1 cellular context compared by ENCODE assay signal in the genomic region with DNA sequence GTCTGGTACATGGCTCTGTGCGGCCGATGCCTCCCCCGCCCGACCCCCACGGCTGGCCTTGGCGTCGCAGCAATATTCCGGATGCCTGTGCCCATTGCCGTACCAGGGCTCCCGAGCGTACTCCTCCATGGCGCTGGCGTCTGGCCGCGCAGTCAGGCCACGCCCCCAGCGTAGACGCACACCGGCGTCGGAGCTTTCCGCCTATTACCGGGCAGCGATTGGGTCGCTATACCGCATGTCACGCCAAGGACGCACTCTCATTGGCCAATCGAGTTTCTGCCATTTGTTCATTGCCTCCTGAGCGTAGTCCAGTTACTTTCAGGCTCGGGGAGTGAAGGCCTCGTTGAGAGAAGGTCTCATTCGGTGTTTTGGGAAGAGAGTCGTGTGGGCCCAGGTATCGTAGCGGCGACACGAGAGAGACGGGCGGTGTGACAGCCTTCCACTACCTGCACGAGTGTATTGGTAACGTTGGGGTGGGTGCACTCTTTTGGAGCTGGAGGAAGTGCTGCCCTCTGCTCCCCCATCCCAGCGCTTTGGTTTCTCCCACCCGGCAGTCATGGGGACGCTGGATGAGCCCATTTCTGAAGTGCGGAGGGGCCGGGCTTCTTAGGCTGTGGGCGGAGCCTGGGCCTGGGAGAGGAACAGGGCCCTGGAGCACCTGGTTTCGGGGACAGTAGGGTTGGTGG.
TF ChIP-seq lines count a peak whose summit lies in the region.

A gene with protein sequence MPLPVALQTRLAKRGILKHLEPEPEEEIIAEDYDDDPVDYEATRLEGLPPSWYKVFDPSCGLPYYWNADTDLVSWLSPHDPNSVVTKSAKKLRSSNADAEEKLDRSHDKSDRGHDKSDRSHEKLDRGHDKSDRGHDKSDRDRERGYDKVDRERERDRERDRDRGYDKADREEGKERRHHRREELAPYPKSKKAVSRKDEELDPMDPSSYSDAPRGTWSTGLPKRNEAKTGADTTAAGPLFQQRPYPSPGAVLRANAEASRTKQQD (plus strand): TSS at position 310 of the 686 bp plus-strand sequence. CDS start 580 bp downstream, outside the sequence.
A gene (minus strand): TSS at position 148 of the 686 bp plus-strand sequence. CDS start 19 bp downstream, at position 129.

TF ChIP-seq in GM12878, 131 proteins besides CTCF, POLR2A, EP300 and RAD21 (continued from another document and continues in another):
- TF ChIP-seq, protein P1, sequence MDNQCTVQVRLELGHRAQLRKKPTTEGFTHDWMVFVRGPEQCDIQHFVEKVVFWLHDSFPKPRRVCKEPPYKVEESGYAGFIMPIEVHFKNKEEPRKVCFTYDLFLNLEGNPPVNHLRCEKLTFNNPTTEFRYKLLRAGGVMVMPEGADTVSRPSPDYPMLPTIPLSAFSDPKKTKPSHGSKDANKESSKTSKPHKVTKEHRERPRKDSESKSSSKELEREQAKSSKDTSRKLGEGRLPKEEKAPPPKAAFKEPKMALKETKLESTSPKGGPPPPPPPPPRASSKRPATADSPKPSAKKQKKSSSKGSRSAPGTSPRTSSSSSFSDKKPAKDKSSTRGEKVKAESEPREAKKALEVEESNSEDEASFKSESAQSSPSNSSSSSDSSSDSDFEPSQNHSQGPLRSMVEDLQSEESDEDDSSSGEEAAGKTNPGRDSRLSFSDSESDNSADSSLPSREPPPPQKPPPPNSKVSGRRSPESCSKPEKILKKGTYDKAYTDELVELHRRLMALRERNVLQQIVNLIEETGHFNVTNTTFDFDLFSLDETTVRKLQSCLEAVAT (IDR thresholded peaks at IDR 0.05): 0 out of 2 replicates have a peak, but pooled peaks have one; percentile 64
- 0 out of 2 replicates have a peak, but pooled peaks have one; percentile 31 for TF ChIP-seq ZNF207 (IDR thresholded peaks at IDR 0.05; ENCODE audit: borderline replicate concordance)
- TF ChIP-seq ZBED1 (IDR thresholded peaks at IDR 0.05; ENCODE audit: borderline replicate concordance): 0 out of 2 replicates have a peak, but pooled peaks have one; percentile 46
- TF ChIP-seq SRF (IDR thresholded peaks at IDR 0.05; ENCODE audit: low read depth in 2 of 2, low read length in 2 of 2): peak in 1 of 2 experiments; percentile 73; a peak in 1 of 4 replicates
- peak; percentile 42 for TF ChIP-seq SMAD1 (IDR thresholded peaks at IDR 0.05; ENCODE audit: low read depth, partially characterized antibody)
- TF ChIP-seq POLR2AphosphoS5 (IDR thresholded peaks at IDR 0.05; ENCODE audit: low read length): peak; percentile 92
- TF ChIP-seq SP1 (IDR thresholded peaks at IDR 0.05; ENCODE audit: low read depth, low read length): peak; percentile 82
- TF ChIP-seq RELA (IDR thresholded peaks at IDR 0.05; ENCODE audit: borderline replicate concordance, partially characterized antibody): no peak
- TF ChIP-seq SREBF1 (IDR thresholded peaks at IDR 0.05; ENCODE audit: low read length): peak; percentile 89
- TF ChIP-seq, protein P2, sequence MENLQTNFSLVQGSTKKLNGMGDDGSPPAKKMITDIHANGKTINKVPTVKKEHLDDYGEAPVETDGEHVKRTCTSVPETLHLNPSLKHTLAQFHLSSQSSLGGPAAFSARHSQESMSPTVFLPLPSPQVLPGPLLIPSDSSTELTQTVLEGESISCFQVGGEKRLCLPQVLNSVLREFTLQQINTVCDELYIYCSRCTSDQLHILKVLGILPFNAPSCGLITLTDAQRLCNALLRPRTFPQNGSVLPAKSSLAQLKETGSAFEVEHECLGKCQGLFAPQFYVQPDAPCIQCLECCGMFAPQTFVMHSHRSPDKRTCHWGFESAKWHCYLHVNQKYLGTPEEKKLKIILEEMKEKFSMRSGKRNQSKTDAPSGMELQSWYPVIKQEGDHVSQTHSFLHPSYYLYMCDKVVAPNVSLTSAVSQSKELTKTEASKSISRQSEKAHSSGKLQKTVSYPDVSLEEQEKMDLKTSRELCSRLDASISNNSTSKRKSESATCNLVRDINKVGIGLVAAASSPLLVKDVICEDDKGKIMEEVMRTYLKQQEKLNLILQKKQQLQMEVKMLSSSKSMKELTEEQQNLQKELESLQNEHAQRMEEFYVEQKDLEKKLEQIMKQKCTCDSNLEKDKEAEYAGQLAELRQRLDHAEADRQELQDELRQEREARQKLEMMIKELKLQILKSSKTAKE (IDR thresholded peaks at IDR 0.05; ENCODE audit: low read depth, poor library complexity, severe bottlenecking): peak; percentile 61
- no peak for TF ChIP-seq IRF4 (IDR thresholded peaks at IDR 0.05; ENCODE audit: low read depth, low read length)
- peak; percentile 41; the same call in 1 of the 2 replicates for TF ChIP-seq IKZF1 (conservative IDR thresholded peaks at IDR 0.05)
- peak; percentile 98 for TF ChIP-seq KLF5 (IDR thresholded peaks at IDR 0.05; ENCODE audit: partially characterized antibody)
- 0 out of 2 replicates have a peak, but pooled peaks have one; percentile 8 for TF ChIP-seq RCOR1 (conservative IDR thresholded peaks at IDR 0.05; ENCODE audit: low read depth, low read length)
- peak; percentile 84; the same call in 1 of the 2 replicates for TF ChIP-seq PML (IDR thresholded peaks at IDR 0.05; ENCODE audit: low read length)
- peak; percentile 96 for TF ChIP-seq FOXK2 (IDR thresholded peaks at IDR 0.05)
- TF ChIP-seq, protein P3, sequence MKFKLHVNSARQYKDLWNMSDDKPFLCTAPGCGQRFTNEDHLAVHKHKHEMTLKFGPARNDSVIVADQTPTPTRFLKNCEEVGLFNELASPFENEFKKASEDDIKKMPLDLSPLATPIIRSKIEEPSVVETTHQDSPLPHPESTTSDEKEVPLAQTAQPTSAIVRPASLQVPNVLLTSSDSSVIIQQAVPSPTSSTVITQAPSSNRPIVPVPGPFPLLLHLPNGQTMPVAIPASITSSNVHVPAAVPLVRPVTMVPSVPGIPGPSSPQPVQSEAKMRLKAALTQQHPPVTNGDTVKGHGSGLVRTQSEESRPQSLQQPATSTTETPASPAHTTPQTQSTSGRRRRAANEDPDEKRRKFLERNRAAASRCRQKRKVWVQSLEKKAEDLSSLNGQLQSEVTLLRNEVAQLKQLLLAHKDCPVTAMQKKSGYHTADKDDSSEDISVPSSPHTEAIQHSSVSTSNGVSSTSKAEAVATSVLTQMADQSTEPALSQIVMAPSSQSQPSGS (IDR thresholded peaks at IDR 0.05; ENCODE audit: low read length): no peak
- peak; percentile 29; the same call in 1 of the 2 replicates for TF ChIP-seq SPI1 (IDR thresholded peaks at IDR 0.05; ENCODE audit: borderline replicate concordance, insufficient read depth, low read depth, low read length)
- peak; percentile 95 for TF ChIP-seq JUND (IDR thresholded peaks at IDR 0.05; ENCODE audit: low read depth, low read length)
- TF ChIP-seq POU2F2 (IDR thresholded peaks at IDR 0.05; ENCODE audit: borderline replicate concordance, low read depth, low read length): 0 out of 3 replicates have a peak, but pooled peaks have one; percentile 7
- peak; percentile 21; the same call in 1 of the 2 replicates for TF ChIP-seq LARP7 (IDR thresholded peaks at IDR 0.05)
- peak; percentile 96 for TF ChIP-seq CHD1 (IDR thresholded peaks at IDR 0.05; ENCODE audit: low read depth, low read length)
- TF ChIP-seq POLR2AphosphoS2 (IDR thresholded peaks at IDR 0.05; ENCODE audit: low read depth, low read length): peak; percentile 90
- TF ChIP-seq, protein P4, sequence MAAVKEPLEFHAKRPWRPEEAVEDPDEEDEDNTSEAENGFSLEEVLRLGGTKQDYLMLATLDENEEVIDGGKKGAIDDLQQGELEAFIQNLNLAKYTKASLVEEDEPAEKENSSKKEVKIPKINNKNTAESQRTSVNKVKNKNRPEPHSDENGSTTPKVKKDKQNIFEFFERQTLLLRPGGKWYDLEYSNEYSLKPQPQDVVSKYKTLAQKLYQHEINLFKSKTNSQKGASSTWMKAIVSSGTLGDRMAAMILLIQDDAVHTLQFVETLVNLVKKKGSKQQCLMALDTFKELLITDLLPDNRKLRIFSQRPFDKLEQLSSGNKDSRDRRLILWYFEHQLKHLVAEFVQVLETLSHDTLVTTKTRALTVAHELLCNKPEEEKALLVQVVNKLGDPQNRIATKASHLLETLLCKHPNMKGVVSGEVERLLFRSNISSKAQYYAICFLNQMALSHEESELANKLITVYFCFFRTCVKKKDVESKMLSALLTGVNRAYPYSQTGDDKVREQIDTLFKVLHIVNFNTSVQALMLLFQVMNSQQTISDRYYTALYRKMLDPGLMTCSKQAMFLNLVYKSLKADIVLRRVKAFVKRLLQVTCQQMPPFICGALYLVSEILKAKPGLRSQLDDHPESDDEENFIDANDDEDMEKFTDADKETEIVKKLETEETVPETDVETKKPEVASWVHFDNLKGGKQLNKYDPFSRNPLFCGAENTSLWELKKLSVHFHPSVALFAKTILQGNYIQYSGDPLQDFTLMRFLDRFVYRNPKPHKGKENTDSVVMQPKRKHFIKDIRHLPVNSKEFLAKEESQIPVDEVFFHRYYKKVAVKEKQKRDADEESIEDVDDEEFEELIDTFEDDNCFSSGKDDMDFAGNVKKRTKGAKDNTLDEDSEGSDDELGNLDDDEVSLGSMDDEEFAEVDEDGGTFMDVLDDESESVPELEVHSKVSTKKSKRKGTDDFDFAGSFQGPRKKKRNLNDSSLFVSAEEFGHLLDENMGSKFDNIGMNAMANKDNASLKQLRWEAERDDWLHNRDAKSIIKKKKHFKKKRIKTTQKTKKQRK (IDR thresholded peaks at IDR 0.05; ENCODE audit: low read depth, low read length): no peak
- TF ChIP-seq, protein P5, sequence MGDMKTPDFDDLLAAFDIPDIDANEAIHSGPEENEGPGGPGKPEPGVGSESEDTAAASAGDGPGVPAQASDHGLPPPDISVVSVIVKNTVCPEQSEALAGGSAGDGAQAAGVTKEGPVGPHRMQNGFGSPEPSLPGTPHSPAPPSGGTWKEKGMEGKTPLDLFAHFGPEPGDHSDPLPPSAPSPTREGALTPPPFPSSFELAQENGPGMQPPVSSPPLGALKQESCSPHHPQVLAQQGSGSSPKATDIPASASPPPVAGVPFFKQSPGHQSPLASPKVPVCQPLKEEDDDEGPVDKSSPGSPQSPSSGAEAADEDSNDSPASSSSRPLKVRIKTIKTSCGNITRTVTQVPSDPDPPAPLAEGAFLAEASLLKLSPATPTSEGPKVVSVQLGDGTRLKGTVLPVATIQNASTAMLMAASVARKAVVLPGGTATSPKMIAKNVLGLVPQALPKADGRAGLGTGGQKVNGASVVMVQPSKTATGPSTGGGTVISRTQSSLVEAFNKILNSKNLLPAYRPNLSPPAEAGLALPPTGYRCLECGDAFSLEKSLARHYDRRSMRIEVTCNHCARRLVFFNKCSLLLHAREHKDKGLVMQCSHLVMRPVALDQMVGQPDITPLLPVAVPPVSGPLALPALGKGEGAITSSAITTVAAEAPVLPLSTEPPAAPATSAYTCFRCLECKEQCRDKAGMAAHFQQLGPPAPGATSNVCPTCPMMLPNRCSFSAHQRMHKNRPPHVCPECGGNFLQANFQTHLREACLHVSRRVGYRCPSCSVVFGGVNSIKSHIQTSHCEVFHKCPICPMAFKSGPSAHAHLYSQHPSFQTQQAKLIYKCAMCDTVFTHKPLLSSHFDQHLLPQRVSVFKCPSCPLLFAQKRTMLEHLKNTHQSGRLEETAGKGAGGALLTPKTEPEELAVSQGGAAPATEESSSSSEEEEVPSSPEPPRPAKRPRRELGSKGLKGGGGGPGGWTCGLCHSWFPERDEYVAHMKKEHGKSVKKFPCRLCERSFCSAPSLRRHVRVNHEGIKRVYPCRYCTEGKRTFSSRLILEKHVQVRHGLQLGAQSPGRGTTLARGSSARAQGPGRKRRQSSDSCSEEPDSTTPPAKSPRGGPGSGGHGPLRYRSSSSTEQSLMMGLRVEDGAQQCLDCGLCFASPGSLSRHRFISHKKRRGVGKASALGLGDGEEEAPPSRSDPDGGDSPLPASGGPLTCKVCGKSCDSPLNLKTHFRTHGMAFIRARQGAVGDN (IDR thresholded peaks at IDR 0.05): 0 out of 2 replicates have a peak, but pooled peaks have one; percentile 37
- TF ChIP-seq, protein P6, sequence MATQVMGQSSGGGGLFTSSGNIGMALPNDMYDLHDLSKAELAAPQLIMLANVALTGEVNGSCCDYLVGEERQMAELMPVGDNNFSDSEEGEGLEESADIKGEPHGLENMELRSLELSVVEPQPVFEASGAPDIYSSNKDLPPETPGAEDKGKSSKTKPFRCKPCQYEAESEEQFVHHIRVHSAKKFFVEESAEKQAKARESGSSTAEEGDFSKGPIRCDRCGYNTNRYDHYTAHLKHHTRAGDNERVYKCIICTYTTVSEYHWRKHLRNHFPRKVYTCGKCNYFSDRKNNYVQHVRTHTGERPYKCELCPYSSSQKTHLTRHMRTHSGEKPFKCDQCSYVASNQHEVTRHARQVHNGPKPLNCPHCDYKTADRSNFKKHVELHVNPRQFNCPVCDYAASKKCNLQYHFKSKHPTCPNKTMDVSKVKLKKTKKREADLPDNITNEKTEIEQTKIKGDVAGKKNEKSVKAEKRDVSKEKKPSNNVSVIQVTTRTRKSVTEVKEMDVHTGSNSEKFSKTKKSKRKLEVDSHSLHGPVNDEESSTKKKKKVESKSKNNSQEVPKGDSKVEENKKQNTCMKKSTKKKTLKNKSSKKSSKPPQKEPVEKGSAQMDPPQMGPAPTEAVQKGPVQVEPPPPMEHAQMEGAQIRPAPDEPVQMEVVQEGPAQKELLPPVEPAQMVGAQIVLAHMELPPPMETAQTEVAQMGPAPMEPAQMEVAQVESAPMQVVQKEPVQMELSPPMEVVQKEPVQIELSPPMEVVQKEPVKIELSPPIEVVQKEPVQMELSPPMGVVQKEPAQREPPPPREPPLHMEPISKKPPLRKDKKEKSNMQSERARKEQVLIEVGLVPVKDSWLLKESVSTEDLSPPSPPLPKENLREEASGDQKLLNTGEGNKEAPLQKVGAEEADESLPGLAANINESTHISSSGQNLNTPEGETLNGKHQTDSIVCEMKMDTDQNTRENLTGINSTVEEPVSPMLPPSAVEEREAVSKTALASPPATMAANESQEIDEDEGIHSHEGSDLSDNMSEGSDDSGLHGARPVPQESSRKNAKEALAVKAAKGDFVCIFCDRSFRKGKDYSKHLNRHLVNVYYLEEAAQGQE (IDR thresholded peaks at IDR 0.05; ENCODE audit: low read depth, low read length): no peak
- TF ChIP-seq, protein P7, sequence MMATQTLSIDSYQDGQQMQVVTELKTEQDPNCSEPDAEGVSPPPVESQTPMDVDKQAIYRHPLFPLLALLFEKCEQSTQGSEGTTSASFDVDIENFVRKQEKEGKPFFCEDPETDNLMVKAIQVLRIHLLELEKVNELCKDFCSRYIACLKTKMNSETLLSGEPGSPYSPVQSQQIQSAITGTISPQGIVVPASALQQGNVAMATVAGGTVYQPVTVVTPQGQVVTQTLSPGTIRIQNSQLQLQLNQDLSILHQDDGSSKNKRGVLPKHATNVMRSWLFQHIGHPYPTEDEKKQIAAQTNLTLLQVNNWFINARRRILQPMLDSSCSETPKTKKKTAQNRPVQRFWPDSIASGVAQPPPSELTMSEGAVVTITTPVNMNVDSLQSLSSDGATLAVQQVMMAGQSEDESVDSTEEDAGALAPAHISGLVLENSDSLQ (IDR thresholded peaks at IDR 0.05): peak; percentile 96
- TF ChIP-seq, protein P8, sequence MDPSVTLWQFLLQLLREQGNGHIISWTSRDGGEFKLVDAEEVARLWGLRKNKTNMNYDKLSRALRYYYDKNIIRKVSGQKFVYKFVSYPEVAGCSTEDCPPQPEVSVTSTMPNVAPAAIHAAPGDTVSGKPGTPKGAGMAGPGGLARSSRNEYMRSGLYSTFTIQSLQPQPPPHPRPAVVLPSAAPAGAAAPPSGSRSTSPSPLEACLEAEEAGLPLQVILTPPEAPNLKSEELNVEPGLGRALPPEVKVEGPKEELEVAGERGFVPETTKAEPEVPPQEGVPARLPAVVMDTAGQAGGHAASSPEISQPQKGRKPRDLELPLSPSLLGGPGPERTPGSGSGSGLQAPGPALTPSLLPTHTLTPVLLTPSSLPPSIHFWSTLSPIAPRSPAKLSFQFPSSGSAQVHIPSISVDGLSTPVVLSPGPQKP (IDR thresholded peaks at IDR 0.05; ENCODE audit: low read depth, low read length): no peak
- peak; percentile 99 for TF ChIP-seq ATF7 (IDR thresholded peaks at IDR 0.05; ENCODE audit: low read depth)
- 0 out of 3 replicates have a peak, but pooled peaks of 1 of the 2 experiments have one; percentile 19 for TF ChIP-seq EGR1 (IDR thresholded peaks at IDR 0.05; ENCODE audit: borderline replicate concordance in 1 of 2, low read depth in 2 of 2, low read length in 2 of 2)
- peak; percentile 70 for TF ChIP-seq CREM (IDR thresholded peaks at IDR 0.05; ENCODE audit: low read depth)
- peak; percentile 87 for TF ChIP-seq CREB1 (IDR thresholded peaks at IDR 0.05; ENCODE audit: low read depth)
